In the genomic region with DNA sequence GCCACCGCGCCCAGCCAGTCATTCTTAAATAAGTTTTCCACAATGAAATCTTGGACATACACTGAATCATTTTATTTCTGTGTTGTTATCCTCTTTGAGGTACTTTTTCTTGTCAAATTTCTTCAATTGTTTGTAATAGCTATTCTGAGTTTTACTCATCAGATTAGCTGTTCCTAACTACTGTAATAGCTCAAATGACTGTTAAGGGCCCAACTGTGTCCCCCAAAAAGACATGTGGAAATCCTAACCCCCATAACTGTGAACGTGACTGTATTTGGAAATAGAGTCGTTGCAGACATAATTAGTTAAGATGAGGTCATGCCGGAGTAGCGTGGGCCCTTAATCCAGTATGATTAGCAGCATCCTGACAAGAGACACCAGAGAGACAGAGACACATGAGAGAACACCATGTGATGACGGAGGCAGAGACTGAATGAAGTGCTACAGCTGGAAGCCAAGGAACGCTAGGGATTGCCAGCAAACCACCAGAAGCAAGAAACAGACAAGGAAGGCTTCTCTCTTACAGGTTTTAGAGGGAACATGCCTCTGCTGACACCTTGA, we compare ENCODE assay signal across 15 cellular contexts.
"Had no signal": no experiment of that assay in that cellular context is flagged by ENCODE, and none has a peak within 500 bp of the region (broad histone marks: within the 10 kb centered on the region; RNA-seq: fewer than 3 reads in every experiment).

No MANE protein-coding gene starts in this region.

- H3K9me3 Mint-ChIP-seq: endodermal cell had no signal

- H3K4me1 ChIP-seq: colonic mucosa, gastrocnemius medialis had no signal

- H3K27me3 ChIP-seq: colonic mucosa, gastrocnemius medialis had no signal

- H3K27ac Mint-ChIP-seq: endodermal cell had no signal

- H3K27me3 Mint-ChIP-seq: naive thymus-derived CD8-positive, alpha-beta T cell had no signal

- H3K27ac ChIP-seq: colonic mucosa, gastrocnemius medialis, skin epidermis had no signal

- H3K4me1 Mint-ChIP-seq: naive thymus-derived CD8-positive, alpha-beta T cell had no signal

- H3K4me3 ChIP-seq: colonic mucosa, gastrocnemius medialis, mucosa of descending colon, skin epidermis had no signal

- H3K9me3 ChIP-seq: colonic mucosa, gastrocnemius medialis, mucosa of descending colon had no signal

- ATAC-seq: gastrocnemius medialis; left lobe of liver; mucosa of descending colon; naive thymus-derived CD8-positive, alpha-beta T cell; sciatic nerve had no signal

- DNase-seq: colonic mucosa; dermis blood vessel endothelial cell; effector CD4-positive, alpha-beta T cell; endodermal cell; gastrocnemius medialis; islet precursor cell; mucosa of descending colon; naive thymus-derived CD8-positive, alpha-beta T cell; posterior cingulate gyrus; stimulated activated CD4-positive, alpha-beta T cell treated with anti-CD3 and anti-CD28 coated beads, Interleukin-12 subunit alpha, Interleukin-12 subunit beta, amount 100 ng/mL, for 4 hours; stimulated activated naive CD4-positive, alpha-beta T cell treated with Interleukin-2 at 50 U/mL for 16 hours; trophoblast cell had no signal

- H3K36me3 ChIP-seq: colonic mucosa had no signal

- H3K4me3 Mint-ChIP-seq: endodermal cell; naive thymus-derived CD8-positive, alpha-beta T cell had no signal
